11 cellular contexts compared by ENCODE assay signal in the genomic region with DNA sequence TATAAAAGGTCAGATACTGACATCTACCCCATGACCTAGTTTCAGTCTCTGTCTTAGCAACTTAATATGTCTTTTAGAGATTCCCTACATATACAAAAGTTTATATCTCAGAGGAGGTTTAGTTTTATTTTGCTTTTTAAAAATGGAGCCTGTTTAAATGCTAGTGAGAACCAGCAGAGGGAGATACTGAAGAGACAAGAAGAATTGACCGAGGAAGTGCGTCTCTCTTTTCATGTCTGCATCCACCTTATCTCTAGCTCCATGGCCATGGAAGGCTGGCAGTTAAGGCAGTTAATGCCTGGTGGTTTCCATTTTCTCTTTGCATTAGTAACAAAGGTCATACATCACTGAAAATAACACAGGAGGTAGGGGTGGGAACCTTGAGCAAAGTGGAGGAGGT. TPM values are rescaled to one million over a fixed set of nuclear protein-coding genes. Genes with fewer than 3 reads are reported as not detected.
A peak's percentile ranks its signal among the peaks of the same experiment; 100 is the strongest.
DNase-seq lines count a peak whose midpoint lies in the region; ATAC-seq and TF ChIP-seq lines count a peak whose summit lies in the region.
"Had no signal": no experiment of that assay in that cellular context is flagged by ENCODE, and none has a peak within 500 bp of the region (broad histone marks: within the 10 kb centered on the region; RNA-seq: fewer than 3 reads in every experiment).

No MANE protein-coding gene starts in this region.

- no peak overlapping the region for H3K4me2 ChIP-seq in OCI-LY7 (ENCODE audit: low read length)

- no peak for TF ChIP-seq POLR2A in gastrocnemius medialis (IDR thresholded peaks at IDR 0.05)

- no peak overlapping the region for H3K4me3 Mint-ChIP-seq in osteocyte (ENCODE audit: unreplicated experiment)
- no peak overlapping the region for H3K4me3 Mint-ChIP-seq in activated CD4-positive, alpha-beta memory T cell treated with anti-CD3 and anti-CD28 coated beads for 36 hours
- H3K4me3 Mint-ChIP-seq: activated naive CD8-positive, alpha-beta T cell had no signal

- H3K79me2 ChIP-seq in OCI-LY7 (ENCODE audit: insufficient read depth, low read depth, low read length): peaks cover 92% of the 10 kb centered on the region

- peak; percentile 29; the same call in 1 of the 2 replicates for TF ChIP-seq CTCF in GM12875 (IDR thresholded peaks at IDR 0.05; ENCODE audit: borderline replicate concordance, insufficient read depth, low read depth, low read length)
- peak; percentile 63 for TF ChIP-seq CTCF in OCI-LY7 (conservative IDR thresholded peaks at IDR 0.05; ENCODE audit: low read length)
- TF ChIP-seq CTCF in choroid plexus epithelial cell (conservative IDR thresholded peaks at IDR 0.05; ENCODE audit: low read depth, low read length): peak; percentile 60
- peak; percentile 41 for TF ChIP-seq CTCF in osteocyte (IDR thresholded peaks at IDR 0.05)
- no peak for TF ChIP-seq CTCF in gastrocnemius medialis (IDR thresholded peaks at IDR 0.05 in 4 of 5, conservative IDR thresholded peaks at IDR 0.05 in 1 of 5)

- no peak overlapping the region for H3K27ac Mint-ChIP-seq in osteocyte (ENCODE audit: unreplicated experiment)
- no peak overlapping the region for H3K27ac Mint-ChIP-seq in activated CD4-positive, alpha-beta memory T cell treated with anti-CD3 and anti-CD28 coated beads for 36 hours
- H3K27ac Mint-ChIP-seq: activated naive CD8-positive, alpha-beta T cell had no signal

- no peaks in the 10 kb centered on the region for H3K9me2 ChIP-seq in OCI-LY7 (ENCODE audit: insufficient read depth, low read length)

- H3K27me3 Mint-ChIP-seq in osteocyte (ENCODE audit: unreplicated experiment): no peaks in the 10 kb centered on the region
- H3K27me3 Mint-ChIP-seq in activated CD4-positive, alpha-beta memory T cell treated with anti-CD3 and anti-CD28 coated beads for 36 hours: no peaks in the 10 kb centered on the region
- H3K27me3 Mint-ChIP-seq: activated naive CD8-positive, alpha-beta T cell had no signal

- H3K4me3 ChIP-seq in GM12875 (ENCODE audit: low read depth, low read length) (no peak overlapping the region), OCI-LY7 (ENCODE audit: low read depth, low read length, poor library complexity, severe bottlenecking) (no peak overlapping the region), choroid plexus epithelial cell (ENCODE audit: low read depth, low read length) (no peak overlapping the region), gastrocnemius medialis (no peak overlapping the region)
- H3K4me3 ChIP-seq: SK-N-MC had no signal

- no peaks in the 10 kb centered on the region for H3K36me3 Mint-ChIP-seq in osteocyte (ENCODE audit: unreplicated experiment)
- no peaks in the 10 kb centered on the region for H3K36me3 Mint-ChIP-seq in activated CD4-positive, alpha-beta memory T cell treated with anti-CD3 and anti-CD28 coated beads for 36 hours

- H3K4me1 ChIP-seq in OCI-LY7 (ENCODE audit: insufficient read depth, low read length, poor library complexity, severe bottlenecking) (no peaks in the 10 kb centered on the region), gastrocnemius medialis (peaks cover 0 to 4% of the 10 kb centered on the region in 2 donors)

- H3K36me3 ChIP-seq in OCI-LY7 (ENCODE audit: insufficient read depth, low read length) (peaks cover 87% of the 10 kb centered on the region), gastrocnemius medialis (no peaks in the 10 kb centered on the region)

- no peaks in the 10 kb centered on the region for H3K4me1 Mint-ChIP-seq in osteocyte (ENCODE audit: unreplicated experiment)
- peaks cover 8% of the 10 kb centered on the region for H3K4me1 Mint-ChIP-seq in activated CD4-positive, alpha-beta memory T cell treated with anti-CD3 and anti-CD28 coated beads for 36 hours (ENCODE audit: low read depth)

- POLR2A ChIA-PET in OCI-LY7 (lab: Charles Lee): interaction anchor here (0.5 to 1.9 kb wide), 4 partner anchors 8 to 400 kb away, joined by 3 to 12 read pairs (median 4); partner anchors contain the start of gene SUV39H2
- POLR2A ChIA-PET in activated CD4-positive, alpha-beta memory T cell treated with anti-CD3 and anti-CD28 coated beads for 36 hours (lab: Charles Lee): no interaction called here

- H3K9me3 ChIP-seq in OCI-LY7 (ENCODE audit: low read length) (0 out of 2 replicates have a peak, but pooled peaks cover 5% of the 10 kb centered on the region), gastrocnemius medialis (no peaks in the 10 kb centered on the region)

- in situ Hi-C loops in gastrocnemius medialis (cut with MboI; ENCODE audit: low sequenced_read_pairs in 4 of 4): no loop called here

- no TSS peak for BruUV-seq in OCI-LY7 (replicated peaks; lab: Mats Ljungman, UMichigan)

- intact Hi-C loops in OCI-LY7 (cut with micrococcal nuclease; ENCODE audit: unreplicated experiment): no loop called here
- intact Hi-C loops in gastrocnemius medialis (cut with DNase I; ENCODE audit: low total_unique reads): no loop called here
- intact Hi-C loops in activated CD4-positive, alpha-beta memory T cell treated with anti-CD3 and anti-CD28 coated beads for 36 hours (cut with micrococcal nuclease): no loop called here

- ATAC-seq in HG03432 (IDR thresholded peaks at IDR 0.05; ENCODE audit: unreplicated experiment) (no peak), gastrocnemius medialis (no peak)

- peaks cover 23% of the 10 kb centered on the region for H4K20me1 ChIP-seq in OCI-LY7 (ENCODE audit: insufficient read depth, low read length)

- no peak overlapping the region for H3K27ac ChIP-seq in OCI-LY7 (ENCODE audit: low read depth, low read length, poor library complexity, severe bottlenecking)
- H3K27ac ChIP-seq in gastrocnemius medialis: no peak overlapping the region
- H3K27ac ChIP-seq: SK-N-MC had no signal

- H2AFZ ChIP-seq in OCI-LY7 (ENCODE audit: low read length): no peak overlapping the region

- H3K9me3 Mint-ChIP-seq in osteocyte (ENCODE audit: unreplicated experiment): no peaks in the 10 kb centered on the region
- no peaks in the 10 kb centered on the region for H3K9me3 Mint-ChIP-seq in activated CD4-positive, alpha-beta memory T cell treated with anti-CD3 and anti-CD28 coated beads for 36 hours

- CTCF ChIA-PET in OCI-LY7 (lab: Charles Lee; ENCODE audit: unreplicated experiment): interaction anchor here (0.6 kb wide), 1 partner anchor 14 kb away, joined by 3 read pairs; no protein-coding TSS in a partner anchor
- CTCF ChIA-PET in activated CD4-positive, alpha-beta memory T cell treated with anti-CD3 and anti-CD28 coated beads for 36 hours (lab: Charles Lee): interaction anchor here (0.8 to 1.4 kb wide), 3 partner anchors 9 to 353 kb away, joined by 3 to 5 read pairs (median 4); no protein-coding TSS in a partner anchor

- DNase-seq in OCI-LY7 (ENCODE audit: low spot score): no peak
- peak; percentile 58 for DNase-seq in choroid plexus epithelial cell (ENCODE audit: low read depth)
- no peak for DNase-seq in osteocyte (ENCODE audit: extremely low spot score, unreplicated experiment)
- no peak for DNase-seq in gastrocnemius medialis
- DNase-seq in activated CD4-positive, alpha-beta memory T cell treated with anti-CD3 and anti-CD28 coated beads for 36 hours: no peak
- DNase-seq in stimulated activated naive CD4-positive, alpha-beta T cell treated with Interleukin-2 at 50 U/mL for 16 hours (lab: John Stamatoyannopoulos, UW): no peak

- no peaks in the 10 kb centered on the region for H3K27me3 ChIP-seq in gastrocnemius medialis

RNA-seq across cellular contexts. Expression of gene SUV39H2, which starts 10.7 kb away (rescaled TPM):
- total RNA-seq in OCI-LY7 (2014; rRNA removed; shearing (Covaris generic)): 31.5 and 43.4 TPM in 2 replicates
- total RNA-seq in OCI-LY7 (2022) (58.0 and 58.2 TPM in 2 replicates), osteocyte (8.2 and 9.8 TPM in 2 replicates), gastrocnemius medialis (1 to 10 TPM in 3 of 4 donors, under 1 TPM in 1; 0.71 to 7.4 (median 5.0) TPM)
- total RNA-seq in activated CD4-positive, alpha-beta memory T cell treated with anti-CD3 and anti-CD28 coated beads for 36 hours: 10 to 100 TPM; 38.7 to 39.8 TPM

RNA-seq across cellular contexts. Expression of gene HSPA14, which starts 51.2 kb away (rescaled TPM):
- total RNA-seq in OCI-LY7 (2014; rRNA removed; shearing (Covaris generic)): 21.8 and 29.4 TPM in 2 replicates
- total RNA-seq in OCI-LY7 (2022) (28.2 and 30.9 TPM in 2 replicates), osteocyte (9.5 and 9.9 TPM in 2 replicates), gastrocnemius medialis (10 to 100 TPM; 17.7 to 25.5 (median 22.1) TPM)
- total RNA-seq in activated CD4-positive, alpha-beta memory T cell treated with anti-CD3 and anti-CD28 coated beads for 36 hours: 10 to 100 TPM; 31.1 to 31.2 TPM

RNA-seq across cellular contexts. Expression of gene MSANTD7, which starts 51.2 kb away (rescaled TPM):
- total RNA-seq in OCI-LY7 (2014; rRNA removed; shearing (Covaris generic)): 22.2 and 26.5 TPM in 2 replicates
- 23.5 and 29.5 TPM in 2 replicates for total RNA-seq in OCI-LY7 (2022)
- total RNA-seq in osteocyte: 13.6 and 13.8 TPM in 2 replicates
- total RNA-seq in gastrocnemius medialis: 1 to 10 TPM; 4.7 to 8.5 (median 5.8) TPM
- 10 to 100 TPM; 16.1 to 18.1 TPM for total RNA-seq in activated CD4-positive, alpha-beta memory T cell treated with anti-CD3 and anti-CD28 coated beads for 36 hours

RNA-seq across cellular contexts. Expression of gene CDNF, which starts 51.5 kb away (rescaled TPM):
- total RNA-seq in OCI-LY7 (2014; rRNA removed; shearing (Covaris generic)): 0.72 and 3.2 TPM in 2 replicates
- total RNA-seq in OCI-LY7 (2022): 3.6 and 3.7 TPM in 2 replicates
- total RNA-seq in osteocyte: 1.0 and 2.9 TPM in 2 replicates
- total RNA-seq in gastrocnemius medialis: 10 to 100 TPM in 2 of 4 donors, 1 to 10 TPM in 2; 8.6 to 18.3 (median 10.9) TPM
- 1 to 10 TPM; 1.6 to 1.8 TPM for total RNA-seq in activated CD4-positive, alpha-beta memory T cell treated with anti-CD3 and anti-CD28 coated beads for 36 hours
- total RNA-seq: M059J had no signal

Comparison
In these comparisons a context has a peak if more than half of its experiments do, and no peak if none do; other contexts are left out.
1. CTCF ChIP-seq: peak in GM12875 (single experiment), OCI-LY7 (single experiment), choroid plexus epithelial cell (single experiment) and osteocyte (single experiment); none in gastrocnemius medialis (0 of 5).